1 cellular context compared by ENCODE assay signal in genomic region chr19:3189702-3190469, GRCh38.
TF ChIP-seq lines count a peak whose summit lies in the region.

No MANE protein-coding gene starts in this region.

TF ChIP-seq in K562, 482 proteins besides CTCF, POLR2A, EP300 and RAD21:
- TF ChIP-seq RAD51 (IDR thresholded peaks at IDR 0.05; ENCODE audit: borderline replicate concordance, low read depth) (no peak), CHD4 (IDR thresholded peaks at IDR 0.05; ENCODE audit: insufficient read depth, insufficient replicate concordance, low read depth, low read length, poor library complexity, severe bottlenecking) (no peak), DPF2 (IDR thresholded peaks at IDR 0.05) (no peak), HMGN3 (IDR thresholded peaks at IDR 0.05; ENCODE audit: borderline replicate concordance, extremely low read depth, insufficient read length, low read depth, low read length) (no peak), IRF2 (CRISPR knock-in tag; IDR thresholded peaks at IDR 0.05) (no peak), ZNF41 (CRISPR knock-in tag; conservative IDR thresholded peaks at IDR 0.05) (no peak), ERF (CRISPR knock-in tag; IDR thresholded peaks at IDR 0.05) (no peak), POLR2AphosphoS2 (IDR thresholded peaks at IDR 0.05; ENCODE audit: low read length) (no peak), SP1 (CRISPR knock-in tag; IDR thresholded peaks at IDR 0.05) (no peak), ZNF561 (CRISPR knock-in tag; conservative IDR thresholded peaks at IDR 0.05) (no peak), HBP1 (CRISPR knock-in tag; IDR thresholded peaks at IDR 0.05) (no peak), ZNF695 (CRISPR knock-in tag; IDR thresholded peaks at IDR 0.05) (no peak), IFI16 (CRISPR knock-in tag; IDR thresholded peaks at IDR 0.05) (no peak), ZBED1 (IDR thresholded peaks at IDR 0.05) (no peak), FOXM1 (IDR thresholded peaks at IDR 0.05; ENCODE audit: low read depth) (no peak), FOXM1 (CRISPR knock-in tag; IDR thresholded peaks at IDR 0.05; ENCODE audit: low read depth) (no peak), MBD2 (IDR thresholded peaks at IDR 0.05; ENCODE audit: borderline replicate concordance, low read depth) (no peak), MTA3 (IDR thresholded peaks at IDR 0.05; ENCODE audit: borderline replicate concordance) (no peak)
TF ChIP-seq in K562: peak in this region for 0.
